9 cellular contexts compared by ENCODE assay signal in the genomic region with DNA sequence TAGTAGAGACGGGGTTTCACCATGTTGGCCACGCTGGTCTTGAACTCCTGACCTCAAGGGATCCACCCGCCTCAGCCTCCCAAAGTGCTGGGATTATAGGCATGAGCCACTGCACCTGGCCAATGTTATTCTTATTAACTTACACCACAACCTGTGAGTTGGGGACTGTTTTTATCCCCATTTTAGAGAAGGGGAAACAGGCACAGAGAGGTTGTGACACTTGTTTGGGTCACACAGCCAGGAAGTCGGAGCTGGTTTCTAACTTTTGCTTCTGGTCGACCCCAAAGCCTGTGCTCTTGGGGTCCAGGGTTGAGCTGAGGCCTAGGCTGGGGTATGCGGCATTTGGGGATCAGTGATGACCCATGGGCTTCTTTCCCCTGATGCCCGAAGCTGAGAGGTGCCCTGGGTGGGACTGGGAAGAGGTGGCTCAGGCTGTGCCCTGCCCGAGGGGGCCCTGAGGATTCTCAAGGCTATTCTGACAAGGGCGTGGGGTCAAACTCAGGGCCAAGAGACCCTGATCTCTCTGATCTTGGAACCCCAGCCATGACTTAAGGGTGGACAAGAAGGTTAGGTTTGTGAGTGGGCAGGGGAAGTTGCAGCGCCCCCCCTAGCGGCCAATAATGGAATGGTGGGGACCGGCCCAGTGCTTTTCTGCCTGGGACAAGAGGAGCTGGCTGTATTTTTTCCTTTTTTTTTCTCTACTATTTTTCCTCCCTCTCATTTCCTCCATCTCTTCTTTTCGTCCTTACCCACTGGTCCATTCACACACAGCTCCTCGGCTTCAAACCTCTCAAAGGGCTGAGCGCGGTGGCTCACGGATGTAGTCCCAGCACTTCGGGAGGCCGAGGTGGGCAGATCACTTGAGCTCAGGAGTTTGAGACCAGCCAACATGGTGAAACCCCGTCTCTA. TPM values are rescaled to one million over a fixed set of nuclear protein-coding genes. Genes with fewer than 3 reads are reported as not detected.
DNase-seq lines count a peak whose midpoint lies in the region; ATAC-seq and TF ChIP-seq lines count a peak whose summit lies in the region.
"Had no signal": no experiment of that assay in that cellular context is flagged by ENCODE, and none has a peak within 500 bp of the region (broad histone marks: within the 10 kb centered on the region; RNA-seq: fewer than 3 reads in every experiment).

No MANE protein-coding gene starts in this region.

- H3K36me3 Mint-ChIP-seq in activated T-helper 17 cell treated with anti-CD3 and anti-CD28 coated beads, Interleukin-2, amount 50 U/mL, for 72 hours (ENCODE audit: low read depth), result no peaks in the 10 kb centered on the region

- DNase-seq in 8988T (peak; percentile 42), GM12865 (ENCODE audit: low read depth) (peak; percentile 71), NT2/D1 (ENCODE audit: low read depth, low spot score) (peak; percentile 58), foreskin keratinocyte (peak in 1 of 2 donors; percentile 24), osteoblast (ENCODE audit: insufficient read length, low spot score, missing footprints) (peak; percentile 82)

- H3K27me3 Mint-ChIP-seq in activated T-helper 17 cell treated with anti-CD3 and anti-CD28 coated beads, Interleukin-2, amount 50 U/mL, for 72 hours, result peaks cover 11% of the 10 kb centered on the region

- H3K27me3 ChIP-seq in NT2/D1 (ENCODE audit: insufficient read depth, insufficient read length), result no peaks in the 10 kb centered on the region
- H3K27me3 ChIP-seq in foreskin keratinocyte, result peaks cover 8% of the 10 kb centered on the region
- no peaks in the 10 kb centered on the region for H3K27me3 ChIP-seq in osteoblast (ENCODE audit: insufficient read depth, low read length)

- H3K4me1 Mint-ChIP-seq in activated T-helper 17 cell treated with anti-CD3 and anti-CD28 coated beads, Interleukin-2, amount 50 U/mL, for 72 hours, result peaks cover 4% of the 10 kb centered on the region

- H3K4me3 ChIP-seq in GM12865 (ENCODE audit: low read depth, low read length) (no peak overlapping the region), NT2/D1 (ENCODE audit: insufficient read length, low read depth) (no peak overlapping the region), osteoblast (ENCODE audit: insufficient read depth, low read length) (no peak overlapping the region)

- H3K79me2 ChIP-seq in osteoblast (ENCODE audit: insufficient read depth, low read length), result peaks cover 11% of the 10 kb centered on the region

- no peak overlapping the region for H3K27ac ChIP-seq in foreskin keratinocyte
- H3K27ac ChIP-seq in osteoblast (ENCODE audit: low read depth, low read length), result no peak overlapping the region

- TF ChIP-seq CTCF in GM12865 (IDR thresholded peaks at IDR 0.05; ENCODE audit: insufficient read depth, low read depth, low read length, missing control alignments) (peak; percentile 83), foreskin keratinocyte (conservative IDR thresholded peaks at IDR 0.05) (peak; percentile 86), osteoblast (IDR thresholded peaks at IDR 0.05; ENCODE audit: extremely low read depth, low read depth, low read length) (peak; percentile 89)

- no peak overlapping the region for H3K4me3 Mint-ChIP-seq in activated T-helper 17 cell treated with anti-CD3 and anti-CD28 coated beads, Interleukin-2, amount 50 U/mL, for 72 hours

- no peak overlapping the region for H3K27ac Mint-ChIP-seq in activated T-helper 17 cell treated with anti-CD3 and anti-CD28 coated beads, Interleukin-2, amount 50 U/mL, for 72 hours

- H3K4me2 ChIP-seq in osteoblast (ENCODE audit: insufficient read depth, low read length), result no peak overlapping the region

- H4K20me1 ChIP-seq in osteoblast (ENCODE audit: insufficient read depth, low read length), result peaks cover 8% of the 10 kb centered on the region

- H3K9me3 Mint-ChIP-seq in activated T-helper 17 cell treated with anti-CD3 and anti-CD28 coated beads, Interleukin-2, amount 50 U/mL, for 72 hours, result peaks cover 3% of the 10 kb centered on the region

- H3K9ac ChIP-seq in NT2/D1 (ENCODE audit: insufficient read length, low read depth), result peak overlapping the region; percentile 37

- H3K36me3 ChIP-seq in NT2/D1 (ENCODE audit: insufficient read depth, insufficient read length, low read length) (no peaks in the 10 kb centered on the region), osteoblast (ENCODE audit: insufficient read depth, low read length) (no peaks in the 10 kb centered on the region)

- H3K4me1 ChIP-seq in NT2/D1 (ENCODE audit: insufficient read depth, insufficient read length) (no peaks in the 10 kb centered on the region), foreskin keratinocyte (no peaks in the 10 kb centered on the region), osteoblast (ENCODE audit: insufficient read depth, low read length) (peaks cover 5% of the 10 kb centered on the region)

- ATAC-seq in activated T-helper 17 cell treated with anti-CD3 and anti-CD28 coated beads, Interleukin-2, amount 50 U/mL, for 72 hours (replicated peaks), result peak; percentile 47
- peak; percentile 28 for ATAC-seq in foreskin keratinocyte
- no peak for ATAC-seq in HG03175 (IDR thresholded peaks at IDR 0.05; ENCODE audit: unreplicated experiment)
- ATAC-seq in HG03520 (IDR thresholded peaks at IDR 0.05; ENCODE audit: unreplicated experiment), result no peak

- H2AFZ ChIP-seq in osteoblast (ENCODE audit: low read length), result no peak overlapping the region

- H3K9me3 ChIP-seq in NT2/D1 (ENCODE audit: insufficient read depth, low read length), result peaks cover 2% of the 10 kb centered on the region; the same call in 1 of the 2 replicates
- no peaks in the 10 kb centered on the region for H3K9me3 ChIP-seq in osteoblast (ENCODE audit: low read depth, low read length)

RNA-seq across cellular contexts. Expression of gene SDSL, which starts 3.0 kb away (rescaled TPM):
- total RNA-seq in activated T-helper 17 cell treated with anti-CD3 and anti-CD28 coated beads, Interleukin-2, amount 50 U/mL, for 72 hours, result under 1 TPM; 0.24 to 0.69 TPM
- total RNA-seq in foreskin keratinocyte (1.2 and 3.4 TPM in 2 replicates), osteoblast (6.5 TPM in 2 replicates)
- polyA plus RNA-seq in foreskin keratinocyte, result 1.9 and 6.2 TPM in 2 replicates

RNA-seq across cellular contexts. Expression of gene SDS, which starts 21.5 kb away (rescaled TPM):
- total RNA-seq in activated T-helper 17 cell treated with anti-CD3 and anti-CD28 coated beads, Interleukin-2, amount 50 U/mL, for 72 hours, result not detected
- not detected in 2 replicates for total RNA-seq in foreskin keratinocyte
- polyA plus RNA-seq in foreskin keratinocyte, result not detected in 2 replicates
- total RNA-seq in osteoblast, result under 0.01 TPM in 1 of 2 replicates, not detected in the other
- total RNA-seq: pulmonary artery endothelial cell had no signal

RNA-seq across cellular contexts. Expression of gene LHX5, which starts 46.5 kb away (rescaled TPM):
- not detected for total RNA-seq in activated T-helper 17 cell treated with anti-CD3 and anti-CD28 coated beads, Interleukin-2, amount 50 U/mL, for 72 hours
- 0.11 and 0.24 TPM in 2 replicates for total RNA-seq in foreskin keratinocyte
- polyA plus RNA-seq in foreskin keratinocyte, result 0.10 and 0.31 TPM in 2 replicates
- total RNA-seq in osteoblast, result not detected in 2 replicates
- total RNA-seq: pulmonary artery endothelial cell had no signal

Comparison
In these comparisons a context has a peak if more than half of its experiments do, and no peak if none do; other contexts are left out.
1. ATAC-seq: peak in activated T-helper 17 cell treated with anti-CD3 and anti-CD28 coated beads, Interleukin-2, amount 50 U/mL, for 72 hours (single experiment) and foreskin keratinocyte (single experiment); none in HG03175 (single experiment) and HG03520 (single experiment).
2. Peak in every context shown above with its lines, with median percentiles within 50 percentile points of each other: CTCF ChIP-seq.